24 cellular contexts compared by ENCODE assay signal in genomic region chr2:39723497-39723896, GRCh38. TPM values are rescaled to one million over a fixed set of nuclear protein-coding genes. Genes with fewer than 3 reads are reported as not detected.
DNase-seq lines count a peak whose midpoint lies in the region; ATAC-seq and TF ChIP-seq lines count a peak whose summit lies in the region.
"Had no signal": no experiment of that assay in that cellular context is flagged by ENCODE, and none has a peak within 500 bp of the region (broad histone marks: within the 10 kb centered on the region; RNA-seq: fewer than 3 reads in every experiment).

No MANE protein-coding gene starts in this region.

- DNase-seq in heart left ventricle (no peak), right cardiac atrium (no peak), mesenchymal stem cell (no peak), retinal pigment epithelial cell (ENCODE audit: low read depth) (no peak), NOMO-1 treated with dmso at 0.1 percent for 144 hours (lab: John Stamatoyannopoulos, UW; ENCODE audit: unreplicated experiment) (no peak), amygdala (lab: John Stamatoyannopoulos, UW) (no peak), NCI-H1417 treated with DMSO at 0.1 percent for 48 hours (lab: John Stamatoyannopoulos, UW) (no peak)
- DNase-seq: activated CD4-positive, alpha-beta T cell treated with anti-CD3 and anti-CD28 coated beads for 48 hours; activated effector memory CD4-positive, alpha-beta T cell treated with anti-CD3 and anti-CD28 coated beads, Interleukin-2, amount 50 U/mL, for 16 hours; activated naive CD8-positive, alpha-beta T cell treated with anti-CD3 and anti-CD28 coated beads for 36 hours; activated T-cell treated with anti-CD3 and anti-CD28 coated beads, Interleukin-2, amount 50 U/mL, for 24 hours; CD8-positive, alpha-beta T cell; foreskin fibroblast; Kasumi-1; NCI-H1436; NCI-H2081; NCI-H2227 treated with DMSO at 0.1 percent for 48 hours; NCI-H526 treated with DMSO at 0.1 percent for 48 hours; SHP77; stimulated activated naive B cell treated with anti-CD40 and anti-IgM and Interleukin-4, amounts not matched to agents 10 μg/mL and 1 μg/mL and 100 μg/mL, for 72 hours; T-helper 9 cell had no signal

- ATAC-seq in heart left ventricle (peak in 2 of 4 donors; percentile 19 to 31), right cardiac atrium (no peak)
- ATAC-seq: CD8-positive, alpha-beta T cell; HCT116; stimulated activated naive B cell treated with anti-CD40 and anti-IgM and Interleukin-4, amounts not matched to agents 10 μg/mL and 1 μg/mL and 100 μg/mL, for 72 hours had no signal

- TF ChIP-seq CTCF in heart left ventricle (IDR thresholded peaks at IDR 0.05): no peak
- no peak for TF ChIP-seq CTCF in retinal pigment epithelial cell (conservative IDR thresholded peaks at IDR 0.05; ENCODE audit: low read depth, low read length)

- H3K79me1 ChIP-seq in mesenchymal stem cell (replicated peaks; ENCODE audit: low read length, poor library complexity, severe bottlenecking): no peaks in the 10 kb centered on the region

- intact Hi-C loops in heart left ventricle (cut with DNase I) (loop anchor here in 4 of 10 donors (10.0 kb wide), 2 partner anchors 129 to 349 kb away; no protein-coding TSS in a partner anchor), right cardiac atrium (cut with DNase I) (no loop called here)

- no peak overlapping the region for H2AFZ ChIP-seq in mesenchymal stem cell (ENCODE audit: low read depth, low read length)

- no peak overlapping the region for H4K8ac ChIP-seq in mesenchymal stem cell (ENCODE audit: low read length)

- H3K4me3 ChIP-seq in heart left ventricle (no peak overlapping the region), right cardiac atrium (ENCODE audit: low read length) (no peak overlapping the region), mesenchymal stem cell (ENCODE audit: insufficient read depth in 1 of 2, low read depth in 1 of 2, low read length in 2 of 2) (no peak overlapping the region), retinal pigment epithelial cell (ENCODE audit: low read length) (peak overlapping the region; percentile 13)
- H3K4me3 ChIP-seq: esophagus muscularis mucosa had no signal

- H2BK5ac ChIP-seq in mesenchymal stem cell (ENCODE audit: low read depth, low read length, poor library complexity, severe bottlenecking): no peak overlapping the region

- no peak overlapping the region for H3K4ac ChIP-seq in mesenchymal stem cell (ENCODE audit: low read depth in 1 of 2, low read length in 2 of 2)

- no peak overlapping the region for H4K91ac ChIP-seq in mesenchymal stem cell (ENCODE audit: low read length)

- no peaks in the 10 kb centered on the region for H3K36me3 ChIP-seq in heart left ventricle
- no peaks in the 10 kb centered on the region for H3K36me3 ChIP-seq in mesenchymal stem cell (ENCODE audit: control insufficient read depth in 1 of 2, insufficient read depth in 2 of 2, low read depth in 1 of 2, low read length in 2 of 2)
- H3K36me3 ChIP-seq: esophagus muscularis mucosa had no signal

- peak overlapping the region; percentile 30 for H3K4me2 ChIP-seq in mesenchymal stem cell (ENCODE audit: low read length, poor library complexity, severe bottlenecking)

- no peak overlapping the region for H3K9ac ChIP-seq in mesenchymal stem cell (ENCODE audit: low read length)

- H3K18ac ChIP-seq in mesenchymal stem cell (ENCODE audit: low read depth in 1 of 2, low read length in 2 of 2): no peak overlapping the region

- TF ChIP-seq POLR2A in heart left ventricle (IDR thresholded peaks at IDR 0.05): no peak

- H3K4me1 ChIP-seq in heart left ventricle (peaks cover 0 to 18% (median 0%) of the 10 kb centered on the region in 12 donors), right cardiac atrium (ENCODE audit: control insufficient read depth, insufficient read depth, low read length) (no peaks in the 10 kb centered on the region), mesenchymal stem cell (ENCODE audit: control insufficient read depth, insufficient read depth, low read depth, low read length) (peaks cover 5% of the 10 kb centered on the region)

- WGBS in heart left ventricle, 4 donors: 54 to 66% (median 60%) methylated on average over 2 of the region's 2 CpGs
- WGBS in right cardiac atrium: 74% methylated on average over 2 of the region's 2 CpGs
- 90% methylated on average over 2 of the region's 2 CpGs for WGBS in mesenchymal stem cell

- no peak overlapping the region for H3K23ac ChIP-seq in mesenchymal stem cell (ENCODE audit: low read length in 2 of 2)

- peak overlapping the region in 8 of 12 donors; percentile 4 to 44 (median 24) for H3K27ac ChIP-seq in heart left ventricle
- no peak overlapping the region for H3K27ac ChIP-seq in right cardiac atrium (ENCODE audit: low read length)
- no peak overlapping the region for H3K27ac ChIP-seq in mesenchymal stem cell (ENCODE audit: low read length, poor library complexity, severe bottlenecking)
- H3K27ac ChIP-seq: esophagus muscularis mucosa had no signal

- H3K9me3 ChIP-seq in heart left ventricle (no peaks in the 10 kb centered on the region), right cardiac atrium (ENCODE audit: control insufficient read depth, low read length) (no peaks in the 10 kb centered on the region), mesenchymal stem cell (ENCODE audit: control insufficient read depth, low read length) (no peaks in the 10 kb centered on the region)
- H3K9me3 ChIP-seq: esophagus muscularis mucosa had no signal

- no peak overlapping the region for H2BK120ac ChIP-seq in mesenchymal stem cell (ENCODE audit: low read depth, low read length)

- no peak overlapping the region for H2BK15ac ChIP-seq in mesenchymal stem cell (ENCODE audit: low read depth, poor library complexity, severe bottlenecking)

- H2AK5ac ChIP-seq in mesenchymal stem cell (ENCODE audit: low read length, severe bottlenecking): peak overlapping the region; percentile 70

- no peak overlapping the region for H3K14ac ChIP-seq in mesenchymal stem cell (ENCODE audit: low read length in 2 of 2)

- no peaks in the 10 kb centered on the region for H3K27me3 ChIP-seq in heart left ventricle
- no peaks in the 10 kb centered on the region for H3K27me3 ChIP-seq in right cardiac atrium (ENCODE audit: control insufficient read depth, insufficient read depth)
- H3K27me3 ChIP-seq in mesenchymal stem cell (ENCODE audit: control insufficient read depth in 1 of 2, insufficient read depth in 1 of 2, low read length in 2 of 2): no peaks in the 10 kb centered on the region
- H3K27me3 ChIP-seq: esophagus muscularis mucosa had no signal

- no peak overlapping the region for H2BK12ac ChIP-seq in mesenchymal stem cell (ENCODE audit: low read length in 2 of 2)

RNA-seq across cellular contexts. Expression of gene THUMPD2, which starts 55.6 kb away (rescaled TPM):
- total RNA-seq in heart left ventricle (1 to 10 TPM; 3.6 to 6.2 (median 5.3) TPM), right cardiac atrium (10 to 100 TPM in 1 of 4 donors, 1 to 10 TPM in 3; 7.3 to 10.6 (median 8.5) TPM)
- polyA plus RNA-seq in heart left ventricle (1 to 10 TPM; 5.2 to 5.9 TPM), right cardiac atrium (6.5 TPM)
- polyA plus RNA-seq in mesenchymal stem cell (2013, experiment 1 of 2): 6.5 TPM
- polyA plus RNA-seq in mesenchymal stem cell (2013, experiment 2 of 2): 6.9 TPM

RNA-seq across cellular contexts. Expression of gene TMEM178A, which starts 57.8 kb away (rescaled TPM):
- total RNA-seq in heart left ventricle (1 to 10 TPM; 1.3 to 4.6 (median 3.0) TPM), right cardiac atrium (1 to 10 TPM; 2.1 to 6.0 (median 3.9) TPM)
- polyA plus RNA-seq in heart left ventricle (1 to 10 TPM in 1 of 2 donors, under 1 TPM in 1; 0.65 to 3.1 TPM), right cardiac atrium (5.7 TPM)
- polyA plus RNA-seq in mesenchymal stem cell (2013, experiment 1 of 2): 8.1 TPM
- polyA plus RNA-seq in mesenchymal stem cell (2013, experiment 2 of 2): 7.9 TPM
- total RNA-seq: lung microvascular endothelial cell had no signal

Comparison
In these comparisons a context has a peak if more than half of its experiments do, and no peak if none do; other contexts are left out.
1. H3K27ac ChIP-seq: peak in heart left ventricle (8 of 12); none in right cardiac atrium (single experiment) and mesenchymal stem cell (single experiment).